In genomic region chr7:155598810-155599210, GRCh38 we compare ENCODE assay signal across 8 cellular contexts. TPM values are rescaled to one million over a fixed set of nuclear protein-coding genes. Genes with fewer than 3 reads are reported as not detected.
A peak's percentile ranks its signal among the peaks of the same experiment; 100 is the strongest.
DNase-seq lines count a peak whose midpoint lies in the region; FAIRE-seq and TF ChIP-seq lines count a peak whose summit lies in the region.

No MANE protein-coding gene starts in this region.

- H3K4me2 ChIP-seq in skeletal muscle satellite cell (ENCODE audit: low read length), result peak overlapping the region; percentile 73

- in situ Hi-C loops in astrocyte of the spinal cord (cut with HindIII; ENCODE audit: low sequenced_read_pairs), result no loop called here

- H3K4me3 ChIP-seq in astrocyte of the spinal cord (ENCODE audit: low read depth, low read length) (no peak overlapping the region), skeletal muscle satellite cell (ENCODE audit: low read length) (peak overlapping the region; percentile 38)

- peak; percentile 31 for FAIRE-seq in TTC549 (lab: Jason Lieb, UNC)

- peak; percentile 30 for DNase-seq in DMS79 treated with DMSO at 0.1 percent for 48 hours (lab: John Stamatoyannopoulos, UW)
- DNase-seq in HCEC 1CT, result peak; percentile 37
- DNase-seq in NCI-H1436 treated with DMSO at 0.1 percent for 48 hours (lab: John Stamatoyannopoulos, UW), result peak; percentile 9
- DNase-seq in astrocyte of the spinal cord (ENCODE audit: low read depth, low spot score), result peak; percentile 67
- DNase-seq in hippocampal formation (lab: John Stamatoyannopoulos, UW), result peak; percentile 37 to 48
- DNase-seq in NOMO-1 (lab: John Stamatoyannopoulos, UW; ENCODE audit: unreplicated experiment in 2 of 2), result no peak

- H3K9me3 ChIP-seq in skeletal muscle satellite cell (replicated peaks; ENCODE audit: low read length), result no peaks in the 10 kb centered on the region

- H3K9ac ChIP-seq in skeletal muscle satellite cell (ENCODE audit: low read depth, low read length), result no peak overlapping the region

- H3K27me3 ChIP-seq in skeletal muscle satellite cell (ENCODE audit: control insufficient read depth, insufficient read depth, low read length), result peaks cover 42% of the 10 kb centered on the region

- no peaks in the 10 kb centered on the region for H3K36me3 ChIP-seq in skeletal muscle satellite cell (ENCODE audit: insufficient read depth, low read length)

- TF ChIP-seq CTCF in astrocyte of the spinal cord (IDR thresholded peaks at IDR 0.05; ENCODE audit: low read depth, low read length), result peak; percentile 99

- H3K4me1 ChIP-seq in skeletal muscle satellite cell (ENCODE audit: control insufficient read depth, insufficient read depth, low read length), result no peaks in the 10 kb centered on the region

RNA-seq across cellular contexts. Expression of gene RBM33, which starts 45.7 kb away (rescaled TPM):
- 15.9 and 19.8 TPM in 2 replicates for total RNA-seq in skeletal muscle satellite cell (2012; rRNA removed)

RNA-seq across cellular contexts. Expression of gene CNPY1, which starts 52.5 kb away (rescaled TPM):
- 0.66 TPM in 1 of 2 replicates, not detected in the other for total RNA-seq in skeletal muscle satellite cell (2012; rRNA removed)

Comparison
In these comparisons a context has a peak if more than half of its experiments do, and no peak if none do; other contexts are left out.
1. DNase-seq: peak in DMS79 treated with DMSO at 0.1 percent for 48 hours (single experiment), HCEC 1CT (single experiment), NCI-H1436 treated with DMSO at 0.1 percent for 48 hours (single experiment), astrocyte of the spinal cord (single experiment) and hippocampal formation (2 of 2); none in NOMO-1 (0 of 2).